ENCODE assay signal across 25 cellular contexts in genomic region chr15:62803856-62804400, GRCh38.
"Had no signal": no experiment of that assay in that cellular context is flagged by ENCODE, and none has a peak within 500 bp of the region (broad histone marks: within the 10 kb centered on the region; RNA-seq: fewer than 3 reads in every experiment).

No MANE protein-coding gene starts in this region.

- H3K27ac ChIP-seq: left ventricle myocardium inferior, ovary, right atrium auricular region, right lobe of liver, stomach, testis, thyroid gland, transverse colon, upper lobe of right lung had no signal

- H3K4me1 ChIP-seq: stomach, testis, transverse colon, upper lobe of right lung had no signal

- H3K4me3 ChIP-seq: left ventricle myocardium inferior, lung, ovary, right atrium auricular region, right lobe of liver, stomach, testis, thyroid gland, transverse colon, upper lobe of right lung had no signal

- H3K36me3 ChIP-seq: ovary, right lobe of liver had no signal

- H3K9me3 ChIP-seq: left ventricle myocardium inferior, ovary, right atrium auricular region, right lobe of liver, stomach, testis, thyroid gland, transverse colon, upper lobe of right lung had no signal

- H3K4me1 Mint-ChIP-seq: immature natural killer cell; naive B cell; stimulated activated naive B cell treated with anti-CD40 and anti-IgM and Interleukin-4, amounts not matched to agents 10 μg/mL and 1 μg/mL and 100 μg/mL, for 72 hours had no signal

- DNase-seq: hypothalamus; immature natural killer cell; left ventricle myocardium inferior; mesendoderm; naive B cell; ovary; right lobe of liver; stimulated activated CD4-positive, alpha-beta T cell treated with anti-CD3 and anti-CD28 coated beads, Interleukin-12 subunit alpha, Interleukin-12 subunit beta, amount 100 ng/mL, for 4 hours; stimulated activated CD4-positive, alpha-beta T cell treated with anti-CD3 and anti-CD28 coated beads, Interleukin-15, amount 100 ng/mL, for 24 hours; stimulated activated CD4-positive, alpha-beta T cell treated with anti-CD3 and anti-CD28 coated beads, Interleukin-2, amount 100 ng/mL, for 24 hours; stimulated activated CD4-positive, alpha-beta T cell treated with anti-CD3 and anti-CD28 coated beads, Interleukin-4, amount 100 ng/mL, for 1 hour; stimulated activated naive B cell treated with anti-CD40 and anti-IgM and Interleukin-4, amounts not matched to agents 10 μg/mL and 1 μg/mL and 100 μg/mL, for 72 hours; stimulated activated naive CD8-positive, alpha-beta T cell treated with anti-CD3 and anti-CD28 coated beads, Interleukin-15, Interleukin-2, amounts not matched to agents 100 U/mL and 50 U/mL, for 24 hours; stomach; testis; thyroid gland; transverse colon; upper lobe of right lung had no signal

- H3K9me3 Mint-ChIP-seq: immature natural killer cell; mesothelial cell of epicardium; naive B cell; natural killer cell treated with Interleukin-12 subunit alpha and Interleukin-12 subunit beta and Interleukin-15 and Interleukin-18, amount 100 ng/mL, for 72 hours; stimulated activated naive B cell treated with anti-CD40 and anti-IgM and Interleukin-4, amounts not matched to agents 10 μg/mL and 1 μg/mL and 100 μg/mL, for 72 hours had no signal

- ATAC-seq: natural killer cell treated with Interleukin-12 subunit alpha and Interleukin-12 subunit beta and Interleukin-15 and Interleukin-18, amount 100 ng/mL, for 72 hours; right lobe of liver; stimulated activated naive B cell treated with anti-CD40 and anti-IgM and Interleukin-4, amounts not matched to agents 10 μg/mL and 1 μg/mL and 100 μg/mL, for 72 hours; stimulated activated naive CD8-positive, alpha-beta T cell treated with anti-CD3 and anti-CD28 coated beads, Interleukin-15, Interleukin-2, amounts not matched to agents 100 U/mL and 50 U/mL, for 24 hours; upper lobe of right lung had no signal

- H3K4me3 Mint-ChIP-seq: immature natural killer cell; mesothelial cell of epicardium; natural killer cell treated with Interleukin-12 subunit alpha and Interleukin-12 subunit beta and Interleukin-15 and Interleukin-18, amount 100 ng/mL, for 72 hours; stimulated activated naive B cell treated with anti-CD40 and anti-IgM and Interleukin-4, amounts not matched to agents 10 μg/mL and 1 μg/mL and 100 μg/mL, for 72 hours had no signal

- H3K27me3 Mint-ChIP-seq: naive B cell, progenitor cell of endocrine pancreas had no signal

- H3K27ac Mint-ChIP-seq: immature natural killer cell; mesothelial cell of epicardium; naive B cell; natural killer cell treated with Interleukin-12 subunit alpha and Interleukin-12 subunit beta and Interleukin-15 and Interleukin-18, amount 100 ng/mL, for 72 hours; progenitor cell of endocrine pancreas; stimulated activated naive B cell treated with anti-CD40 and anti-IgM and Interleukin-4, amounts not matched to agents 10 μg/mL and 1 μg/mL and 100 μg/mL, for 72 hours had no signal

- H3K36me3 Mint-ChIP-seq: immature natural killer cell; naive B cell; natural killer cell treated with Interleukin-12 subunit alpha and Interleukin-12 subunit beta and Interleukin-15 and Interleukin-18, amount 100 ng/mL, for 72 hours; stimulated activated naive B cell treated with anti-CD40 and anti-IgM and Interleukin-4, amounts not matched to agents 10 μg/mL and 1 μg/mL and 100 μg/mL, for 72 hours had no signal

- H3K27me3 ChIP-seq: ovary, right atrium auricular region, right lobe of liver, stomach, testis, thyroid gland, transverse colon, upper lobe of right lung had no signal

- FAIRE-seq: islet of Langerhans, urothelium cell line had no signal
